ENCODE assay signal across 8 cellular contexts in genomic region chr1:39900662-39901485, GRCh38. TPM values are rescaled to one million over a fixed set of nuclear protein-coding genes. Genes with fewer than 3 reads are reported as not detected.
DNase-seq lines count a peak whose midpoint lies in the region; TF ChIP-seq lines count a peak whose summit lies in the region.

No MANE protein-coding gene starts in this region.

- 3 to 5% (median 3%) methylated on average over 45 to 68 of the region's 68 CpGs for WGBS in ovary, 3 donors

- TF ChIP-seq POLR2A in ovary (IDR thresholded peaks at IDR 0.05) = no peak

- H3K4me1 ChIP-seq in ovary (ENCODE audit: insufficient read depth) = peaks cover 10% of the 10 kb centered on the region

- no peak for TF ChIP-seq CTCF in WI38 (IDR thresholded peaks at IDR 0.05; ENCODE audit: low read depth, low read length)
- TF ChIP-seq CTCF in foreskin fibroblast (IDR thresholded peaks at IDR 0.05; ENCODE audit: low read depth, low read length) = no peak
- TF ChIP-seq CTCF in ovary (IDR thresholded peaks at IDR 0.05) = no peak

- intact Hi-C loops in ovary (cut with DNase I) = loop anchor here in 2 of 4 donors (5.0 kb wide), 1 partner anchor 84 kb away; no protein-coding TSS in a partner anchor

- no peaks in the 10 kb centered on the region for H3K9me3 ChIP-seq in ovary

- H3K4me3 ChIP-seq in WI38 (ENCODE audit: low read depth, low read length) (peak overlapping the region; percentile 63), foreskin fibroblast (ENCODE audit: low read depth in 1 of 2, low read length in 2 of 2) (peak overlapping the region; percentile 55 to 63), ovary (peak overlapping the region; percentile 32)

- DNase-seq in EH (ENCODE audit: low read depth) (peak; percentile 50), HK-2 (ENCODE audit: unreplicated experiment) (peak; percentile 63), foreskin fibroblast (peak in 1 of 2 donors; percentile 62), ovary (peak in 1 of 5 donors; percentile 23), kidney glomerular epithelial cell (lab: John Stamatoyannopoulos, UW) (no peak), SKM-1 treated with dmso at 0.1 percent for 144 hours (lab: John Stamatoyannopoulos, UW; ENCODE audit: unreplicated experiment) (no peak)
- no peak for DNase-seq in effector CD4-positive, alpha-beta T cell

- H3K36me3 ChIP-seq in ovary = no peaks in the 10 kb centered on the region

- no peak for TF ChIP-seq EP300 in ovary (IDR thresholded peaks at IDR 0.05)

- H3K27me3 ChIP-seq in ovary = no peaks in the 10 kb centered on the region

- H3K27ac ChIP-seq in ovary = no peak overlapping the region

RNA-seq across cellular contexts. Expression of gene MYCL, which starts 0.8 kb away (rescaled TPM):
- 1 to 10 TPM in 3 of 7 donors, under 1 TPM in 3, not detected in 1; 0.24 to 4.8 (median 0.96) TPM for total RNA-seq in ovary
- polyA plus RNA-seq in ovary = 1 to 10 TPM in 1 of 2 donors, under 1 TPM in 1; 0.13 to 1.3 TPM

RNA-seq across cellular contexts. Expression of gene TRIT1, which starts 17.6 kb away (rescaled TPM):
- total RNA-seq in ovary = 10 to 100 TPM; 13.2 to 26.9 (median 20.7) TPM
- polyA plus RNA-seq in ovary = 10 to 100 TPM; 12.9 to 18.0 TPM

RNA-seq across cellular contexts. Expression of gene MFSD2A, which starts 54.1 kb away (rescaled TPM):
- total RNA-seq in ovary = 100 to 1,000 TPM in 1 of 7 donors, 1 to 10 TPM in 6; 1.9 to 121 (median 3.6) TPM
- 1 to 10 TPM; 3.6 to 6.2 TPM for polyA plus RNA-seq in ovary

Comparison
In these comparisons a context has a peak if more than half of its experiments do, and no peak if none do; other contexts are left out.
1. DNase-seq: peak in EH (single experiment) and HK-2 (single experiment); none in effector CD4-positive, alpha-beta T cell (single experiment), kidney glomerular epithelial cell (single experiment) and SKM-1 treated with dmso at 0.1 percent for 144 hours (single experiment).
2. Peak in every context shown above with its lines, with median percentiles within 50 percentile points of each other: H3K4me3 ChIP-seq.